Comparison of ENCODE assay signal across 28 cellular contexts in genomic region chr12:66697404-66697803, GRCh38. TPM values are rescaled to one million over a fixed set of nuclear protein-coding genes. Genes with fewer than 3 reads are reported as not detected.
DNase-seq lines count a peak whose midpoint lies in the region; ATAC-seq and TF ChIP-seq lines count a peak whose summit lies in the region.
"Had no signal": no experiment of that assay in that cellular context is flagged by ENCODE, and none has a peak within 500 bp of the region (broad histone marks: within the 10 kb centered on the region; RNA-seq: fewer than 3 reads in every experiment).

No MANE protein-coding gene starts in this region.

- H3K36me3 ChIP-seq in esophagus squamous epithelium (no peaks in the 10 kb centered on the region), gastrocnemius medialis (no peaks in the 10 kb centered on the region)
- H3K36me3 ChIP-seq: esophagus muscularis mucosa, HAP-1, lower lobe of right lung had no signal

- H3K4me1 Mint-ChIP-seq in activated naive CD8-positive, alpha-beta T cell treated with anti-CD3 and anti-CD28 coated beads, Interleukin-2, amount 50 U/mL, for 24 hours = peaks cover 21% of the 10 kb centered on the region
- peaks cover 28% of the 10 kb centered on the region for H3K4me1 Mint-ChIP-seq in activated naive CD8-positive, alpha-beta T cell treated with anti-CD3 and anti-CD28 coated beads for 36 hours
- peaks cover 0 to 1% of the 10 kb centered on the region in 2 donors for H3K4me1 Mint-ChIP-seq in effector memory CD8-positive, alpha-beta T cell (ENCODE audit: low read depth in 2 of 2)
- H3K4me1 Mint-ChIP-seq: endodermal cell had no signal

- H3K4me1 ChIP-seq in esophagus squamous epithelium (no peaks in the 10 kb centered on the region), gastrocnemius medialis (no peaks in the 10 kb centered on the region)
- H3K4me1 ChIP-seq: esophagus muscularis mucosa, HAP-1, lower lobe of right lung had no signal

- no peak overlapping the region for H3K4me3 Mint-ChIP-seq in activated naive CD8-positive, alpha-beta T cell treated with anti-CD3 and anti-CD28 coated beads, Interleukin-2, amount 50 U/mL, for 24 hours
- no peak overlapping the region for H3K4me3 Mint-ChIP-seq in activated naive CD8-positive, alpha-beta T cell treated with anti-CD3 and anti-CD28 coated beads for 36 hours
- no peak overlapping the region for H3K4me3 Mint-ChIP-seq in effector memory CD8-positive, alpha-beta T cell
- H3K4me3 Mint-ChIP-seq: activated CD4-positive, alpha-beta memory T cell treated with anti-CD3 and anti-CD28 coated beads for 36 hours; CD4-positive, CD25-positive, alpha-beta regulatory T cell; endodermal cell; stimulated activated naive CD8-positive, alpha-beta T cell treated with anti-CD3 and anti-CD28 coated beads, Interleukin-15, Interleukin-2, amounts not matched to agents 100 ng/mL and 50 ng/mL, for 24 hours had no signal

- intact Hi-C loops in esophagus squamous epithelium (cut with DNase I) = no loop called here
- intact Hi-C loops in gastrocnemius medialis (cut with DNase I; ENCODE audit: low total_unique reads) = loop anchor here (10.0 kb wide), 1 partner anchor 423 kb away; no protein-coding TSS in a partner anchor

- no peaks in the 10 kb centered on the region for H3K27me3 Mint-ChIP-seq in activated naive CD8-positive, alpha-beta T cell treated with anti-CD3 and anti-CD28 coated beads, Interleukin-2, amount 50 U/mL, for 24 hours
- H3K27me3 Mint-ChIP-seq in activated naive CD8-positive, alpha-beta T cell treated with anti-CD3 and anti-CD28 coated beads for 36 hours = no peaks in the 10 kb centered on the region
- peaks cover 25 to 34% of the 10 kb centered on the region in 2 donors for H3K27me3 Mint-ChIP-seq in effector memory CD8-positive, alpha-beta T cell
- H3K27me3 Mint-ChIP-seq: stimulated activated naive CD8-positive, alpha-beta T cell treated with anti-CD3 and anti-CD28 coated beads, Interleukin-15, Interleukin-2, amounts not matched to agents 100 ng/mL and 50 ng/mL, for 24 hours had no signal

- H3K27ac Mint-ChIP-seq in activated naive CD8-positive, alpha-beta T cell treated with anti-CD3 and anti-CD28 coated beads, Interleukin-2, amount 50 U/mL, for 24 hours = no peak overlapping the region
- no peak overlapping the region for H3K27ac Mint-ChIP-seq in activated naive CD8-positive, alpha-beta T cell treated with anti-CD3 and anti-CD28 coated beads for 36 hours
- H3K27ac Mint-ChIP-seq in effector memory CD8-positive, alpha-beta T cell = no peak overlapping the region
- H3K27ac Mint-ChIP-seq: activated CD4-positive, alpha-beta memory T cell treated with anti-CD3 and anti-CD28 coated beads for 36 hours; CD4-positive, CD25-positive, alpha-beta regulatory T cell; endodermal cell; stimulated activated naive CD8-positive, alpha-beta T cell treated with anti-CD3 and anti-CD28 coated beads, Interleukin-15, Interleukin-2, amounts not matched to agents 100 ng/mL and 50 ng/mL, for 24 hours had no signal

- no peaks in the 10 kb centered on the region for H3K36me3 Mint-ChIP-seq in activated naive CD8-positive, alpha-beta T cell treated with anti-CD3 and anti-CD28 coated beads, Interleukin-2, amount 50 U/mL, for 24 hours (ENCODE audit: low read depth)
- peaks cover 7% of the 10 kb centered on the region for H3K36me3 Mint-ChIP-seq in activated naive CD8-positive, alpha-beta T cell treated with anti-CD3 and anti-CD28 coated beads for 36 hours
- H3K36me3 Mint-ChIP-seq in effector memory CD8-positive, alpha-beta T cell (ENCODE audit: insufficient read depth) = peaks cover 4% of the 10 kb centered on the region
- H3K36me3 Mint-ChIP-seq: activated CD4-positive, alpha-beta memory T cell treated with anti-CD3 and anti-CD28 coated beads for 36 hours; CD4-positive, CD25-positive, alpha-beta regulatory T cell; naive thymus-derived CD8-positive, alpha-beta T cell had no signal

- 61 to 81% methylated on average over 3 of the region's 3 CpGs for WGBS in esophagus squamous epithelium, 2 donors

- H3K9me3 Mint-ChIP-seq in activated naive CD8-positive, alpha-beta T cell treated with anti-CD3 and anti-CD28 coated beads, Interleukin-2, amount 50 U/mL, for 24 hours = no peaks in the 10 kb centered on the region
- H3K9me3 Mint-ChIP-seq in activated naive CD8-positive, alpha-beta T cell treated with anti-CD3 and anti-CD28 coated beads for 36 hours = peaks cover 6% of the 10 kb centered on the region
- no peaks in the 10 kb centered on the region for H3K9me3 Mint-ChIP-seq in effector memory CD8-positive, alpha-beta T cell
- H3K9me3 Mint-ChIP-seq: endodermal cell had no signal

- H3K27ac ChIP-seq in esophagus squamous epithelium (no peak overlapping the region), gastrocnemius medialis (no peak overlapping the region)
- H3K27ac ChIP-seq: esophagus muscularis mucosa, lower lobe of right lung, RWPE1 had no signal

- in situ Hi-C loops in gastrocnemius medialis (cut with MboI; ENCODE audit: low sequenced_read_pairs in 4 of 4) = loop anchor here in 1 of 4 donors (25.0 kb wide), 1 partner anchor 435 kb away; no protein-coding TSS in a partner anchor

- H3K4me3 ChIP-seq in esophagus squamous epithelium = no peak overlapping the region
- H3K4me3 ChIP-seq in gastrocnemius medialis = no peak overlapping the region
- H3K4me3 ChIP-seq: esophagus muscularis mucosa, HAP-1, lower lobe of right lung had no signal

- TF ChIP-seq POLR2A in esophagus squamous epithelium (IDR thresholded peaks at IDR 0.05) = no peak
- no peak for TF ChIP-seq POLR2A in gastrocnemius medialis (IDR thresholded peaks at IDR 0.05)

- H3K9me3 ChIP-seq in esophagus squamous epithelium (no peaks in the 10 kb centered on the region), gastrocnemius medialis (no peaks in the 10 kb centered on the region)
- H3K9me3 ChIP-seq: esophagus muscularis mucosa, HAP-1, lower lobe of right lung had no signal

- DNase-seq in activated naive CD8-positive, alpha-beta T cell treated with anti-CD3 and anti-CD28 coated beads, Interleukin-2, amount 50 U/mL, for 24 hours = no peak
- DNase-seq in activated naive CD8-positive, alpha-beta T cell treated with anti-CD3 and anti-CD28 coated beads for 36 hours = no peak
- DNase-seq in effector memory CD8-positive, alpha-beta T cell = no peak
- DNase-seq in NCI-H2081 treated with DMSO at 0.1 percent for 48 hours (lab: John Stamatoyannopoulos, UW) (no peak), esophagus squamous epithelium (lab: John Stamatoyannopoulos, UW) (no peak), gastrocnemius medialis (no peak)
- DNase-seq: activated CD4-positive, alpha-beta memory T cell treated with anti-CD3 and anti-CD28 coated beads for 36 hours; activated effector memory CD4-positive, alpha-beta T cell treated with Interleukin-2 at 50 U/mL for 16 hours; caudate nucleus; CD4-positive, CD25-positive, alpha-beta regulatory T cell; cortex of kidney; endodermal cell; foreskin melanocyte; lower lobe of right lung; naive thymus-derived CD8-positive, alpha-beta T cell; NCI-H1105; NCI-H187 treated with DMSO at 0.1 percent for 48 hours; NCI-H526 treated with DMSO at 0.1 percent for 48 hours had no signal

- H3K27me3 ChIP-seq in esophagus squamous epithelium (no peaks in the 10 kb centered on the region), gastrocnemius medialis (no peaks in the 10 kb centered on the region)
- H3K27me3 ChIP-seq: esophagus muscularis mucosa had no signal

- TF ChIP-seq CTCF in esophagus squamous epithelium (IDR thresholded peaks at IDR 0.05) = no peak
- TF ChIP-seq CTCF in gastrocnemius medialis (IDR thresholded peaks at IDR 0.05 in 4 of 5, conservative IDR thresholded peaks at IDR 0.05 in 1 of 5) = no peak

- peak; percentile 26 for ATAC-seq in activated naive CD8-positive, alpha-beta T cell treated with anti-CD3 and anti-CD28 coated beads, Interleukin-2, amount 50 U/mL, for 24 hours
- ATAC-seq in GM21367 (IDR thresholded peaks at IDR 0.05; ENCODE audit: unreplicated experiment) (peak; percentile 85), HG03039 (IDR thresholded peaks at IDR 0.05; ENCODE audit: unreplicated experiment) (peak; percentile 57), gastrocnemius medialis (no peak)
- ATAC-seq in effector memory CD8-positive, alpha-beta T cell (replicated peaks) = peak; percentile 43
- ATAC-seq: activated CD4-positive, CD25-positive, alpha-beta regulatory T cell treated with anti-CD3 and anti-CD28 coated beads, Interleukin-2, amount 50 U/mL, for 24 hours; lower lobe of right lung; naive thymus-derived CD8-positive, alpha-beta T cell had no signal

RNA-seq across cellular contexts. Expression of gene GRIP1, which starts 18.5 kb away (rescaled TPM):
- total RNA-seq in activated naive CD8-positive, alpha-beta T cell treated with anti-CD3 and anti-CD28 coated beads for 36 hours = 1 to 10 TPM; 2.2 to 3.4 TPM
- total RNA-seq in esophagus squamous epithelium (10 to 100 TPM in 2 of 4 donors, 1 to 10 TPM in 2; 4.9 to 15.9 (median 11.0) TPM), gastrocnemius medialis (1 to 10 TPM in 1 of 4 donors, under 1 TPM in 3; 0.18 to 2.1 (median 0.34) TPM)
- total RNA-seq: A172; pulmonary artery endothelial cell; T-helper 1 cell treated with Interleukin-12 subunit alpha and Interleukin-12 subunit beta and Interleukin-4 antibody, amounts not matched to agents 30 ng/mL and 1 ng/mL, for 36 hours had no signal

Comparison
In these comparisons a context has a peak if more than half of its experiments do, and no peak if none do; other contexts are left out.
1. ATAC-seq: peak in activated naive CD8-positive, alpha-beta T cell treated with anti-CD3 and anti-CD28 coated beads, Interleukin-2, amount 50 U/mL, for 24 hours (single experiment), GM21367 (single experiment), HG03039 (single experiment) and effector memory CD8-positive, alpha-beta T cell (single experiment); none in gastrocnemius medialis (0 of 2).